Comparison of ENCODE assay signal across 23 cellular contexts in genomic region chr21:27526451-27526850, GRCh38.
"Had no signal": no experiment of that assay in that cellular context is flagged by ENCODE, and none has a peak within 500 bp of the region (broad histone marks: within the 10 kb centered on the region; RNA-seq: fewer than 3 reads in every experiment).

No MANE protein-coding gene starts in this region.

- H3K36me3 Mint-ChIP-seq: activated naive CD4-positive, alpha-beta T cell treated with anti-CD3 and anti-CD28 coated beads, Interleukin-2, amount 50 U/mL, for 24 hours; naive thymus-derived CD8-positive, alpha-beta T cell had no signal

- H3K4me3 Mint-ChIP-seq: activated CD4-positive, alpha-beta memory T cell treated with anti-CD3 and anti-CD28 coated beads, Interleukin-2, amount 10 ng/mL, durations not matched to agents 7 days and 5 days; activated naive CD4-positive, alpha-beta T cell treated with anti-CD3 and anti-CD28 coated beads, Interleukin-2, amount 50 U/mL, for 24 hours; naive thymus-derived CD8-positive, alpha-beta T cell; WTC11 had no signal

- H3K27ac ChIP-seq: adrenal gland, coronary artery, esophagus muscularis mucosa, heart left ventricle, tibial nerve, vagina had no signal

- H3K27me3 Mint-ChIP-seq: activated CD4-positive, alpha-beta memory T cell treated with anti-CD3 and anti-CD28 coated beads, Interleukin-2, amount 10 ng/mL, durations not matched to agents 7 days and 5 days; activated naive CD4-positive, alpha-beta T cell treated with anti-CD3 and anti-CD28 coated beads, Interleukin-2, amount 50 U/mL, for 24 hours; naive thymus-derived CD8-positive, alpha-beta T cell had no signal

- H3K27me3 ChIP-seq: adrenal gland, esophagus muscularis mucosa, heart left ventricle, tibial nerve, vagina had no signal

- H3K4me1 Mint-ChIP-seq: activated CD4-positive, alpha-beta memory T cell treated with anti-CD3 and anti-CD28 coated beads, Interleukin-2, amount 10 ng/mL, durations not matched to agents 7 days and 5 days; activated naive CD4-positive, alpha-beta T cell treated with anti-CD3 and anti-CD28 coated beads, Interleukin-2, amount 50 U/mL, for 24 hours; naive thymus-derived CD8-positive, alpha-beta T cell had no signal

- H3K27ac Mint-ChIP-seq: activated CD4-positive, alpha-beta memory T cell treated with anti-CD3 and anti-CD28 coated beads, Interleukin-2, amount 10 ng/mL, durations not matched to agents 7 days and 5 days; activated naive CD4-positive, alpha-beta T cell treated with anti-CD3 and anti-CD28 coated beads, Interleukin-2, amount 50 U/mL, for 24 hours; naive thymus-derived CD8-positive, alpha-beta T cell; WTC11 had no signal

- H3K36me3 ChIP-seq: adrenal gland, esophagus muscularis mucosa, heart left ventricle, tibial nerve, vagina had no signal

- H3K4me1 ChIP-seq: adrenal gland, esophagus muscularis mucosa, tibial nerve, vagina had no signal

- ATAC-seq: mucosa of descending colon; naive thymus-derived CD8-positive, alpha-beta T cell; WTC11 had no signal

- DNase-seq: activated CD4-positive, alpha-beta memory T cell treated with anti-CD3 and anti-CD28 coated beads, Interleukin-2, amount 10 ng/mL, durations not matched to agents 7 days and 5 days; activated CD4-positive, alpha-beta T cell treated with anti-CD3 and anti-CD28 coated beads for 4 hours; activated CD8-positive, alpha-beta memory T cell treated with anti-CD3 and anti-CD28 coated beads, Interleukin-2, amount 50 U/mL, for 4 hours; activated effector memory CD4-positive, alpha-beta T cell treated with anti-CD3 and anti-CD28 coated beads, Interleukin-2, amount 50 U/mL, for 16 hours; activated T-cell treated with anti-CD3 and anti-CD28 coated beads, Interleukin-2, amount 50 U/mL, for 48 hours; adrenal gland; central memory CD4-positive, alpha-beta T cell; mammary epithelial cell; mucosa of descending colon; naive thymus-derived CD8-positive, alpha-beta T cell; posterior cingulate gyrus; retina; stimulated activated CD4-positive, alpha-beta T cell treated with anti-CD3 and anti-CD28 coated beads, Interleukin-15, amount 100 ng/mL, for 24 hours; stimulated activated CD4-positive, alpha-beta T cell treated with anti-CD3 and anti-CD28 coated beads, Interleukin-4, amount 100 ng/mL, for 1 hour; stimulated activated naive CD4-positive, alpha-beta T cell; T-helper 2 cell had no signal

- H3K4me3 ChIP-seq: adrenal gland, coronary artery, esophagus muscularis mucosa, heart left ventricle, mucosa of descending colon, tibial nerve, vagina had no signal

- H3K9me3 ChIP-seq: adrenal gland, mucosa of descending colon, vagina had no signal
